Comparison of ENCODE assay signal across 17 cellular contexts in genomic region chr5:38595149-38595725, GRCh38. TPM values are rescaled to one million over a fixed set of nuclear protein-coding genes. Genes with fewer than 3 reads are reported as not detected.
A peak's percentile ranks its signal among the peaks of the same experiment; 100 is the strongest.
DNase-seq lines count a peak whose midpoint lies in the region; ATAC-seq and TF ChIP-seq lines count a peak whose summit lies in the region.
"Had no signal": no experiment of that assay in that cellular context is flagged by ENCODE, and none has a peak within 500 bp of the region (broad histone marks: within the 10 kb centered on the region; RNA-seq: fewer than 3 reads in every experiment).

No MANE protein-coding gene starts in this region.

- H3K4me2 ChIP-seq in SK-N-SH = no peak overlapping the region

- H3K4me3 Mint-ChIP-seq in stimulated activated effector memory CD8-positive, alpha-beta T cell treated with anti-CD3 and anti-CD28 coated beads, Interleukin-12 subunit alpha, Interleukin-12 subunit beta, amount 100 ng/mL, for 72 hours = no peak overlapping the region
- H3K4me3 Mint-ChIP-seq: activated CD8-positive, alpha-beta T cell treated with anti-CD3 and anti-CD28 coated beads, Interleukin-2, amount 10 ng/mL, durations not matched to agents 7 days and 5 days; dendritic cell treated with granulocyte-macrophage colony-stimulating factor and Interleukin-4, amounts not matched to agents 40 ng/mL and 50 ng/mL, for 4 days; neural crest cell had no signal

- H3K4me3 ChIP-seq in SK-N-SH (ENCODE audit: low read depth in 2 of 2, low read length in 1 of 2) = no peak overlapping the region
- H3K4me3 ChIP-seq in adipocyte (ENCODE audit: low read length) = no peak overlapping the region

- H3K4me1 ChIP-seq in SK-N-SH (ENCODE audit: control insufficient read depth in 1 of 2, insufficient read depth in 2 of 2, low read depth in 1 of 2, low read length in 1 of 2) = peaks cover 0 to 9% of the 10 kb centered on the region in 2 experiments; a peak in 2 of 4 replicates
- H3K4me1 ChIP-seq in adipocyte (ENCODE audit: control insufficient read depth, insufficient read depth, low read length) = peaks cover 23% of the 10 kb centered on the region

- no peak for TF ChIP-seq RAD21 in SK-N-SH (IDR thresholded peaks at IDR 0.05; ENCODE audit: low read length)

- POLR2A ChIA-PET in SK-N-SH (lab: Yijun Ruan, JAX) = interaction anchor here (0.7 kb wide), 1 partner anchor 243 kb away, joined by 3 read pairs; no protein-coding TSS in a partner anchor

- H3K27ac Mint-ChIP-seq in stimulated activated effector memory CD8-positive, alpha-beta T cell treated with anti-CD3 and anti-CD28 coated beads, Interleukin-12 subunit alpha, Interleukin-12 subunit beta, amount 100 ng/mL, for 72 hours = no peak overlapping the region
- H3K27ac Mint-ChIP-seq: activated CD8-positive, alpha-beta T cell treated with anti-CD3 and anti-CD28 coated beads, Interleukin-2, amount 10 ng/mL, durations not matched to agents 7 days and 5 days; dendritic cell treated with granulocyte-macrophage colony-stimulating factor and Interleukin-4, amounts not matched to agents 40 ng/mL and 50 ng/mL, for 4 days had no signal

- H3K9ac ChIP-seq in SK-N-SH = no peak overlapping the region
- H3K9ac ChIP-seq in adipocyte (ENCODE audit: low read length) = no peak overlapping the region

- no peaks in the 10 kb centered on the region for H3K27me3 ChIP-seq in SK-N-SH (ENCODE audit: insufficient read depth)
- no peaks in the 10 kb centered on the region for H3K27me3 ChIP-seq in adipocyte (replicated peaks; ENCODE audit: control insufficient read depth, insufficient read depth, low read length)
- H3K27me3 ChIP-seq: upper lobe of left lung had no signal

- TF ChIP-seq CTCF in SK-N-SH (IDR thresholded peaks at IDR 0.05) (no peak), GM13977 (IDR thresholded peaks at IDR 0.05; ENCODE audit: extremely low read depth, insufficient read depth, missing control alignments) (no peak)

- H3K9me3 ChIP-seq in SK-N-SH (no peaks in the 10 kb centered on the region), adipocyte (ENCODE audit: control insufficient read depth, low read length) (no peaks in the 10 kb centered on the region)
- H3K9me3 ChIP-seq: upper lobe of left lung had no signal

- CTCF ChIA-PET in SK-N-SH (lab: Yijun Ruan, JAX) = no interaction called here

- no peak overlapping the region for H2AFZ ChIP-seq in SK-N-SH (ENCODE audit: low read depth)

- no peaks in the 10 kb centered on the region for H4K20me1 ChIP-seq in SK-N-SH (ENCODE audit: insufficient read depth)

- no peaks in the 10 kb centered on the region for H3K9me2 ChIP-seq in SK-N-SH

- no peaks in the 10 kb centered on the region for H3K79me2 ChIP-seq in SK-N-SH (ENCODE audit: insufficient read depth)

- 86% methylated on average over 5 of the region's 5 CpGs for WGBS in SK-N-SH (ENCODE audit: low lambda C conversion rate)

- H3K4me1 Mint-ChIP-seq in stimulated activated effector memory CD8-positive, alpha-beta T cell treated with anti-CD3 and anti-CD28 coated beads, Interleukin-12 subunit alpha, Interleukin-12 subunit beta, amount 100 ng/mL, for 72 hours = no peaks in the 10 kb centered on the region

- no peak for DNase-seq in SK-N-SH
- DNase-seq in adipocyte (ENCODE audit: low read depth) = peak; percentile 79
- peak; percentile 90 for DNase-seq in fibroblast of peridontal ligament (ENCODE audit: extremely low read depth)
- no peak for DNase-seq in stimulated activated effector memory CD8-positive, alpha-beta T cell treated with anti-CD3 and anti-CD28 coated beads, Interleukin-12 subunit alpha, Interleukin-12 subunit beta, amount 100 ng/mL, for 72 hours (ENCODE audit: low spot score in 2 of 2)
- DNase-seq in GM13977 (ENCODE audit: low spot score) = no peak
- no peak for DNase-seq in activated naive CD4-positive, alpha-beta T cell treated with Interleukin-2 at 50 U/mL for 16 hours
- DNase-seq: activated CD8-positive, alpha-beta T cell treated with anti-CD3 and anti-CD28 coated beads, Interleukin-2, amount 10 ng/mL, durations not matched to agents 7 days and 5 days; activated naive CD4-positive, alpha-beta T cell; glutamatergic neuron; left ventricle myocardium superior; NCI-H2171 had no signal

- no peaks in the 10 kb centered on the region for H3K9me3 Mint-ChIP-seq in stimulated activated effector memory CD8-positive, alpha-beta T cell treated with anti-CD3 and anti-CD28 coated beads, Interleukin-12 subunit alpha, Interleukin-12 subunit beta, amount 100 ng/mL, for 72 hours
- H3K9me3 Mint-ChIP-seq: dendritic cell treated with granulocyte-macrophage colony-stimulating factor and Interleukin-4, amounts not matched to agents 40 ng/mL and 50 ng/mL, for 4 days; neural crest cell had no signal

- TF ChIP-seq EP300 in SK-N-SH (IDR thresholded peaks at IDR 0.05; ENCODE audit: borderline replicate concordance in 1 of 2, low read depth in 1 of 2, low read length in 1 of 2) = no peak

- ATAC-seq in SK-N-SH treated with all-trans-retinoic acid at 6 μM for 48 hours = peak; percentile 42
- ATAC-seq in stimulated activated effector memory CD8-positive, alpha-beta T cell treated with anti-CD3 and anti-CD28 coated beads, Interleukin-12 subunit alpha, Interleukin-12 subunit beta, amount 100 ng/mL, for 72 hours = peak; percentile 4
- ATAC-seq in GM21367 (IDR thresholded peaks at IDR 0.05; ENCODE audit: unreplicated experiment) = no peak
- ATAC-seq: activated CD8-positive, alpha-beta T cell treated with anti-CD3 and anti-CD28 coated beads, Interleukin-2, amount 10 ng/mL, durations not matched to agents 7 days and 5 days; left ventricle myocardium superior had no signal

- H3K27ac ChIP-seq in SK-N-SH (ENCODE audit: low read depth in 2 of 2, low read length in 1 of 2) = no peak overlapping the region
- H3K27ac ChIP-seq: 22Rv1 had no signal

- in situ Hi-C loops in GM13977 (cut with MboI; ENCODE audit: low pct_unique_long_range_greater_than_20kb, low sequenced_read_pairs, unreplicated experiment) = no loop called here

- H3K36me3 Mint-ChIP-seq in stimulated activated effector memory CD8-positive, alpha-beta T cell treated with anti-CD3 and anti-CD28 coated beads, Interleukin-12 subunit alpha, Interleukin-12 subunit beta, amount 100 ng/mL, for 72 hours = no peaks in the 10 kb centered on the region

- H3F3A ChIP-seq in SK-N-SH (replicated peaks; ENCODE audit: insufficient read depth) = no peaks in the 10 kb centered on the region

- H3K36me3 ChIP-seq in SK-N-SH (replicated peaks in 1 of 2; ENCODE audit: control insufficient read depth in 1 of 2, insufficient read depth in 2 of 2, low read length in 1 of 2) (no peaks in the 10 kb centered on the region), adipocyte (ENCODE audit: control insufficient read depth, insufficient read depth, low read length, severe bottlenecking) (no peaks in the 10 kb centered on the region)
- H3K36me3 ChIP-seq: upper lobe of left lung had no signal

TF ChIP-seq in SK-N-SH treated with all-trans-retinoic acid at 6 μM for 48 hours, 23 proteins besides CTCF, POLR2A, EP300 and RAD21 (continues in another document):
- no peak for TF ChIP-seq ZC3H10 (CRISPR knock-in tag; IDR thresholded peaks at IDR 0.05)
- no peak for TF ChIP-seq ARNTL (CRISPR knock-in tag; IDR thresholded peaks at IDR 0.05; ENCODE audit: borderline replicate concordance, low read depth)
- TF ChIP-seq CREB5 (CRISPR knock-in tag; IDR thresholded peaks at IDR 0.05; ENCODE audit: low read depth) = no peak

TF ChIP-seq in SK-N-SH, 30 proteins besides CTCF, POLR2A, EP300 and RAD21:
- TF ChIP-seq JUND (IDR thresholded peaks at IDR 0.05) = no peak
- no peak for TF ChIP-seq NRF1 (IDR thresholded peaks at IDR 0.05; ENCODE audit: low read depth, low read length)
- TF ChIP-seq RXRA (IDR thresholded peaks at IDR 0.05; ENCODE audit: borderline replicate concordance, low read depth) = no peak
- TF ChIP-seq MEF2A (IDR thresholded peaks at IDR 0.05; ENCODE audit: borderline replicate concordance, low read depth) = no peak
- TF ChIP-seq GATA2 (CRISPR knock-in tag; IDR thresholded peaks at IDR 0.05) = no peak

RNA-seq across cellular contexts. Expression of gene LIFR, which starts 38.8 kb away (rescaled TPM):
- 3.8 and 5.0 TPM in 2 replicates for polyA plus RNA-seq in SK-N-SH (2012; rRNA removed)
- 5.6 and 5.8 TPM in 2 replicates for polyA plus RNA-seq in SK-N-SH (2012; cell fraction: cytosol; rRNA removed)
- polyA plus RNA-seq in SK-N-SH (2012; cell fraction: nucleus; rRNA removed) = 5.0 and 10.2 TPM in 2 replicates

Comparison
In these comparisons a context has a peak if more than half of its experiments do, and no peak if none do; other contexts are left out.
1. DNase-seq: peak in adipocyte (single experiment) and fibroblast of peridontal ligament (single experiment); none in SK-N-SH (single experiment), stimulated activated effector memory CD8-positive, alpha-beta T cell treated with anti-CD3 and anti-CD28 coated beads, Interleukin-12 subunit alpha, Interleukin-12 subunit beta, amount 100 ng/mL, for 72 hours (0 of 2), GM13977 (single experiment) and activated naive CD4-positive, alpha-beta T cell treated with Interleukin-2 at 50 U/mL for 16 hours (single experiment).